14 cellular contexts compared by ENCODE assay signal in genomic region chr3:122745365-122746021, GRCh38. TPM values are rescaled to one million over a fixed set of nuclear protein-coding genes. Genes with fewer than 3 reads are reported as not detected.
DNase-seq lines count a peak whose midpoint lies in the region; ATAC-seq and TF ChIP-seq lines count a peak whose summit lies in the region.
"Had no signal": no experiment of that assay in that cellular context is flagged by ENCODE, and none has a peak within 500 bp of the region (broad histone marks: within the 10 kb centered on the region; RNA-seq: fewer than 3 reads in every experiment).

No MANE protein-coding gene starts in this region.

- H3K4me1 Mint-ChIP-seq in Caco-2 (ENCODE audit: low read depth, unreplicated experiment) = no peaks in the 10 kb centered on the region
- H3K4me1 Mint-ChIP-seq: activated naive CD4-positive, alpha-beta T cell treated with anti-CD3 and anti-CD28 coated beads, Interleukin-2, amount 10 ng/mL, durations not matched to agents 7 days and 5 days; stimulated activated naive CD8-positive, alpha-beta T cell treated with anti-CD3 and anti-CD28 coated beads, Interleukin-15, amount 100 ng/mL, for 72 hours had no signal

- ATAC-seq in omental fat pad (ENCODE audit: low FRiP score) (peak; percentile 44), HG03571 (IDR thresholded peaks at IDR 0.05; ENCODE audit: unreplicated experiment) (no peak), HG02884 (IDR thresholded peaks at IDR 0.05; ENCODE audit: unreplicated experiment) (no peak), upper lobe of left lung (ENCODE audit: low FRiP score in 2 of 2) (no peak)
- ATAC-seq: right cardiac atrium; stimulated activated naive CD8-positive, alpha-beta T cell treated with anti-CD3 and anti-CD28 coated beads, Interleukin-15, amount 100 ng/mL, for 72 hours had no signal

- H3K9me3 ChIP-seq in Caco-2 = no peaks in the 10 kb centered on the region
- H3K9me3 ChIP-seq in upper lobe of left lung = no peaks in the 10 kb centered on the region
- H3K9me3 ChIP-seq: esophagus muscularis mucosa had no signal

- WGBS in upper lobe of left lung, 2 donors = 89 to 93% methylated on average over 4 of the region's 4 CpGs

- H3K27me3 Mint-ChIP-seq in Caco-2 (ENCODE audit: insufficient read depth, unreplicated experiment) = no peaks in the 10 kb centered on the region
- H3K27me3 Mint-ChIP-seq: activated naive CD4-positive, alpha-beta T cell treated with anti-CD3 and anti-CD28 coated beads, Interleukin-2, amount 10 ng/mL, durations not matched to agents 7 days and 5 days; CD4-positive, CD25-positive, alpha-beta regulatory T cell; stimulated activated naive CD8-positive, alpha-beta T cell treated with anti-CD3 and anti-CD28 coated beads, Interleukin-15, amount 100 ng/mL, for 72 hours had no signal

- H3K27me3 ChIP-seq in Caco-2 (replicated peaks; ENCODE audit: control insufficient read depth, insufficient read depth, low read length) (no peaks in the 10 kb centered on the region), upper lobe of left lung (no peaks in the 10 kb centered on the region)
- H3K27me3 ChIP-seq: esophagus muscularis mucosa had no signal

- no peak for TF ChIP-seq POLR2A in upper lobe of left lung (IDR thresholded peaks at IDR 0.05)

- H3K4me3 ChIP-seq in Caco-2 (ENCODE audit: low read depth, low read length) = no peak overlapping the region
- H3K4me3 ChIP-seq in epithelial cell of esophagus (ENCODE audit: low read length) = no peak overlapping the region
- H3K4me3 ChIP-seq in upper lobe of left lung = no peak overlapping the region
- H3K4me3 ChIP-seq: esophagus muscularis mucosa had no signal

- peaks cover 12% of the 10 kb centered on the region for H3K36me3 Mint-ChIP-seq in Caco-2 (ENCODE audit: insufficient read depth, unreplicated experiment)

- intact Hi-C loops in Caco-2 (cut with micrococcal nuclease; ENCODE audit: unreplicated experiment) = no loop called here

- peak overlapping the region; percentile 72 for H3K27ac Mint-ChIP-seq in Caco-2 (ENCODE audit: unreplicated experiment)
- H3K27ac Mint-ChIP-seq: activated naive CD4-positive, alpha-beta T cell treated with anti-CD3 and anti-CD28 coated beads, Interleukin-2, amount 10 ng/mL, durations not matched to agents 7 days and 5 days; CD4-positive, CD25-positive, alpha-beta regulatory T cell; H9 had no signal

- no peak overlapping the region for H3K27ac ChIP-seq in upper lobe of left lung
- H3K27ac ChIP-seq: esophagus muscularis mucosa had no signal

- POLR2A ChIA-PET in Caco-2 (lab: Charles Lee) = no interaction called here

- no peak for TF ChIP-seq EP300 in upper lobe of left lung (IDR thresholded peaks at IDR 0.05)

- no TSS peak for BruUV-seq in Caco-2 (replicated peaks; lab: Mats Ljungman, UMichigan)

- CTCF ChIA-PET in Caco-2 (lab: Charles Lee) = interaction anchor here (0.9 kb wide), 1 partner anchor 10 kb away, joined by 4 read pairs; no protein-coding TSS in a partner anchor

- no peak for DNase-seq in Caco-2
- DNase-seq in NCI-H460 (ENCODE audit: extremely low read depth, low read depth) = peak; percentile 15
- DNase-seq in epithelial cell of esophagus (ENCODE audit: low read depth) = peak; percentile 87
- DNase-seq in omental fat pad (ENCODE audit: low spot score) = no peak
- no peak for DNase-seq in upper lobe of left lung
- no peak for DNase-seq in pons (ENCODE audit: low spot score)
- DNase-seq: activated naive CD4-positive, alpha-beta T cell treated with anti-CD3 and anti-CD28 coated beads, Interleukin-2, amount 10 ng/mL, durations not matched to agents 7 days and 5 days; CD4-positive, CD25-positive, alpha-beta regulatory T cell; H9; right cardiac atrium; stimulated activated naive CD8-positive, alpha-beta T cell treated with anti-CD3 and anti-CD28 coated beads, Interleukin-15, amount 100 ng/mL, for 72 hours had no signal

- peaks cover 10% of the 10 kb centered on the region for H3K9me3 Mint-ChIP-seq in Caco-2 (ENCODE audit: unreplicated experiment)
- H3K9me3 Mint-ChIP-seq: stimulated activated naive CD8-positive, alpha-beta T cell treated with anti-CD3 and anti-CD28 coated beads, Interleukin-15, amount 100 ng/mL, for 72 hours had no signal

- no peaks in the 10 kb centered on the region for H3K36me3 ChIP-seq in Caco-2 (ENCODE audit: control insufficient read depth, insufficient read depth, low read length)
- peaks cover 0 to 14% (median 0%) of the 10 kb centered on the region in 4 donors for H3K36me3 ChIP-seq in upper lobe of left lung

- H3K4me1 ChIP-seq in Caco-2 = no peaks in the 10 kb centered on the region
- H3K4me1 ChIP-seq in upper lobe of left lung = no peaks in the 10 kb centered on the region
- H3K4me1 ChIP-seq: esophagus muscularis mucosa had no signal

- no peak overlapping the region for H3K4me3 Mint-ChIP-seq in Caco-2 (ENCODE audit: unreplicated experiment)
- H3K4me3 Mint-ChIP-seq: activated naive CD4-positive, alpha-beta T cell treated with anti-CD3 and anti-CD28 coated beads, Interleukin-2, amount 10 ng/mL, durations not matched to agents 7 days and 5 days; CD4-positive, CD25-positive, alpha-beta regulatory T cell; H9; stimulated activated naive CD8-positive, alpha-beta T cell treated with anti-CD3 and anti-CD28 coated beads, Interleukin-15, amount 100 ng/mL, for 72 hours had no signal

- TF ChIP-seq CTCF in Caco-2 (IDR thresholded peaks at IDR 0.05; ENCODE audit: insufficient read depth in 1 of 2, low read depth in 1 of 2, low read length in 1 of 2, severe bottlenecking in 1 of 2, unreplicated experiment in 1 of 2) (no peak), epithelial cell of esophagus (IDR thresholded peaks at IDR 0.05; ENCODE audit: insufficient read depth, low read depth, low read length, missing control alignments) (no peak), omental fat pad (IDR thresholded peaks at IDR 0.05) (no peak), upper lobe of left lung (IDR thresholded peaks at IDR 0.05) (no peak)

RNA-seq across cellular contexts. Expression of gene HSPBAP1, which starts 48.1 kb away (rescaled TPM):
- total RNA-seq in Caco-2 (2022) = 9.9 and 13.1 TPM in 2 replicates
- 5.1 and 5.8 TPM in 2 replicates for total RNA-seq in NCI-H460 (2014; rRNA removed; shearing (Covaris generic))
- polyA plus RNA-seq in NCI-H460 (2014; cell fraction: nucleus; rRNA removed) = 5.0 and 6.6 TPM in 2 replicates
- 10 to 100 TPM in 2 of 4 donors, 1 to 10 TPM in 2; 7.8 to 21.3 (median 13.3) TPM for total RNA-seq in omental fat pad
- 10 to 100 TPM in 5 of 6 donors, 1 to 10 TPM in 1; 6.8 to 36.4 (median 13.9) TPM for total RNA-seq in upper lobe of left lung

RNA-seq across cellular contexts. Expression of gene SLC49A4, which starts 49.4 kb away (rescaled TPM):
- total RNA-seq in Caco-2 (2022) (35.0 and 41.6 TPM in 2 replicates), omental fat pad (10 to 100 TPM; 14.2 to 21.2 (median 19.7) TPM), upper lobe of left lung (10 to 100 TPM; 13.9 to 22.8 (median 20.7) TPM)
- 11.7 and 12.6 TPM in 2 replicates for total RNA-seq in NCI-H460 (2014; rRNA removed; shearing (Covaris generic))
- polyA plus RNA-seq in NCI-H460 (2014; cell fraction: nucleus; rRNA removed) = 8.7 and 13.9 TPM in 2 replicates

Comparison
In these comparisons a context has a peak if more than half of its experiments do, and no peak if none do; other contexts are left out.
1. DNase-seq: peak in NCI-H460 (single experiment) and epithelial cell of esophagus (single experiment); none in Caco-2 (0 of 2), omental fat pad (single experiment), upper lobe of left lung (0 of 2) and pons (single experiment).